15 cellular contexts compared by ENCODE assay signal in genomic region chr10:4082851-4083250, GRCh38.
DNase-seq lines count a peak whose midpoint lies in the region; ATAC-seq and TF ChIP-seq lines count a peak whose summit lies in the region.
"Had no signal": no experiment of that assay in that cellular context is flagged by ENCODE, and none has a peak within 500 bp of the region (broad histone marks: within the 10 kb centered on the region; RNA-seq: fewer than 3 reads in every experiment).

No MANE protein-coding gene starts in this region.

- peaks cover 3% of the 10 kb centered on the region for H3K79me2 ChIP-seq in trophoblast cell (ENCODE audit: control insufficient read depth, insufficient read depth, low read length, poor library complexity)

- H3K27me3 Mint-ChIP-seq in CD4-positive, CD25-positive, alpha-beta regulatory T cell = no peaks in the 10 kb centered on the region
- no peaks in the 10 kb centered on the region for H3K27me3 Mint-ChIP-seq in T-helper 17 cell
- H3K27me3 Mint-ChIP-seq: activated CD4-positive, alpha-beta T cell treated with anti-CD3 and anti-CD28 coated beads, Interleukin-2, amount 10 ng/mL, durations not matched to agents 7 days and 5 days; IgD-negative memory B cell had no signal

- peaks cover 21 to 53% (median 37%) of the 10 kb centered on the region in 4 donors for H3K4me1 Mint-ChIP-seq in CD4-positive, CD25-positive, alpha-beta regulatory T cell
- H3K4me1 Mint-ChIP-seq in T-helper 17 cell = peaks cover 31% of the 10 kb centered on the region

- no peak overlapping the region for H4K12ac ChIP-seq in trophoblast cell (ENCODE audit: low read depth, low read length)

- peaks cover 31% of the 10 kb centered on the region for H3K79me1 ChIP-seq in trophoblast cell (ENCODE audit: low read length)

- H3K23ac ChIP-seq in trophoblast cell (ENCODE audit: low read length) = no peak overlapping the region

- no peak for ATAC-seq in CD4-positive, CD25-positive, alpha-beta regulatory T cell (ENCODE audit: low read depth in 2 of 2)
- no peak for ATAC-seq in T-helper 17 cell
- ATAC-seq: left colon had no signal

- H2BK5ac ChIP-seq in trophoblast cell (ENCODE audit: low read depth, low read length, poor library complexity) = peak overlapping the region; percentile 83

- no peak overlapping the region for H3K4me3 ChIP-seq in CD4-positive, CD25-positive, alpha-beta regulatory T cell (ENCODE audit: low read depth, low read length)
- H3K4me3 ChIP-seq in fibroblast of pulmonary artery (replicated peaks; ENCODE audit: low read depth, low read length) (no peak overlapping the region), trophoblast cell (ENCODE audit: low read depth, low read length) (no peak overlapping the region)
- H3K4me3 ChIP-seq: skin epidermis had no signal

- no peaks in the 10 kb centered on the region for H3K27me3 ChIP-seq in CD4-positive, CD25-positive, alpha-beta regulatory T cell (ENCODE audit: control insufficient read depth, insufficient read depth, low read length)
- no peaks in the 10 kb centered on the region for H3K27me3 ChIP-seq in trophoblast cell (ENCODE audit: insufficient read depth, low read length)

- peak overlapping the region; percentile 50 for H4K91ac ChIP-seq in trophoblast cell (ENCODE audit: low read depth, low read length)

- peaks cover 35% of the 10 kb centered on the region for H3K4me1 ChIP-seq in CD4-positive, CD25-positive, alpha-beta regulatory T cell (ENCODE audit: control insufficient read depth, insufficient read depth, low read length, poor library complexity, severe bottlenecking)
- peaks cover 14 to 21% of the 10 kb centered on the region in 2 experiments for H3K4me1 ChIP-seq in trophoblast cell (ENCODE audit: control insufficient read depth in 1 of 2, insufficient read depth in 2 of 2, low read length in 2 of 2)

- H3K27ac ChIP-seq in CD4-positive, CD25-positive, alpha-beta regulatory T cell (ENCODE audit: insufficient read depth, low read length, poor library complexity, severe bottlenecking) = no peak overlapping the region
- peak overlapping the region; percentile 91 for H3K27ac ChIP-seq in trophoblast cell (ENCODE audit: low read depth, low read length)
- H3K27ac ChIP-seq in substantia nigra (ENCODE audit: low read depth, low read length, poor library complexity, severe bottlenecking) = no peak overlapping the region

- no CpG with 5 or more reads among the region's 1 CpG for WGBS in trophoblast cell (ENCODE audit: extremely low coverage, insufficient coverage, insufficient read length)

- H3K36me3 Mint-ChIP-seq in CD4-positive, CD25-positive, alpha-beta regulatory T cell = no peaks in the 10 kb centered on the region
- no peaks in the 10 kb centered on the region for H3K36me3 Mint-ChIP-seq in T-helper 17 cell (ENCODE audit: low read depth)
- H3K36me3 Mint-ChIP-seq: IgD-negative memory B cell had no signal

- no peaks in the 10 kb centered on the region for H3K36me3 ChIP-seq in CD4-positive, CD25-positive, alpha-beta regulatory T cell (ENCODE audit: control insufficient read depth, insufficient read depth, low read length)
- H3K36me3 ChIP-seq in trophoblast cell (ENCODE audit: control insufficient read depth in 1 of 2, insufficient read depth in 2 of 2, low read length in 2 of 2) = no peaks in the 10 kb centered on the region

- H2BK120ac ChIP-seq in trophoblast cell (ENCODE audit: insufficient read depth, low read length, poor library complexity) = peak overlapping the region; percentile 82

- TF ChIP-seq CTCF in fibroblast of pulmonary artery (IDR thresholded peaks at IDR 0.05; ENCODE audit: low read length, missing control alignments) = no peak

- H3K9ac ChIP-seq in trophoblast cell (ENCODE audit: low read length) = no peak overlapping the region

- no peak overlapping the region for H3K18ac ChIP-seq in trophoblast cell (ENCODE audit: low read length)

- H4K8ac ChIP-seq in trophoblast cell (ENCODE audit: low read depth, low read length) = no peak overlapping the region

- H3K9me3 ChIP-seq in CD4-positive, CD25-positive, alpha-beta regulatory T cell (ENCODE audit: control insufficient read depth in 2 of 2, low read length in 2 of 2) = no peaks in the 10 kb centered on the region
- H3K9me3 ChIP-seq in T-helper 17 cell (ENCODE audit: control insufficient read depth, low read length, poor library complexity, severe bottlenecking) (no peaks in the 10 kb centered on the region), trophoblast cell (ENCODE audit: insufficient read depth, low read depth, low read length) (no peaks in the 10 kb centered on the region)

- no peak overlapping the region for H2AFZ ChIP-seq in trophoblast cell (ENCODE audit: insufficient read depth, low read length, poor library complexity)

- H3K9me3 Mint-ChIP-seq in CD4-positive, CD25-positive, alpha-beta regulatory T cell = peaks cover 0 to 3% (median 0%) of the 10 kb centered on the region in 7 donors

- H2BK12ac ChIP-seq in trophoblast cell (ENCODE audit: low read length) = peak overlapping the region; percentile 42

- peak overlapping the region; percentile 35 for H3K14ac ChIP-seq in trophoblast cell (ENCODE audit: low read length)

- H3K27ac Mint-ChIP-seq in CD4-positive, CD25-positive, alpha-beta regulatory T cell = peak overlapping the region in 2 of 3 donors; percentile 63 to 71
- peak overlapping the region; percentile 39 for H3K27ac Mint-ChIP-seq in T-helper 17 cell
- H3K27ac Mint-ChIP-seq: activated CD4-positive, alpha-beta T cell treated with anti-CD3 and anti-CD28 coated beads, Interleukin-2, amount 10 ng/mL, durations not matched to agents 7 days and 5 days had no signal

- H2AK5ac ChIP-seq in trophoblast cell (ENCODE audit: low read length) = no peak overlapping the region

- no peak overlapping the region for H3K4ac ChIP-seq in trophoblast cell (ENCODE audit: low read depth, low read length)

- peak overlapping the region; percentile 23 for H3K4me2 ChIP-seq in trophoblast cell (ENCODE audit: low read length)

- H3K4me3 Mint-ChIP-seq in CD4-positive, CD25-positive, alpha-beta regulatory T cell = no peak overlapping the region
- H3K4me3 Mint-ChIP-seq in T-helper 17 cell = no peak overlapping the region
- H3K4me3 Mint-ChIP-seq: activated CD4-positive, alpha-beta T cell treated with anti-CD3 and anti-CD28 coated beads, Interleukin-2, amount 10 ng/mL, durations not matched to agents 7 days and 5 days; IgD-negative memory B cell; neural crest cell had no signal

- DNase-seq in CD4-positive, CD25-positive, alpha-beta regulatory T cell = no peak
- no peak for DNase-seq in T-helper 17 cell
- DNase-seq in fibroblast of pulmonary artery (ENCODE audit: low read depth) = peak; percentile 71
- DNase-seq in trophoblast cell = no peak
- DNase-seq in GOT3 (lab: John Stamatoyannopoulos, UW) = no peak
- no peak for DNase-seq in stimulated activated CD4-positive, alpha-beta T cell treated with anti-CD3 and anti-CD28 coated beads, Interleukin-4, amount 100 ng/mL, for 4 hours
- DNase-seq in activated CD4-positive, CD25-positive, alpha-beta regulatory T cell (lab: John Stamatoyannopoulos, UW) = no peak
- DNase-seq in substantia nigra (lab: John Stamatoyannopoulos, UW) = no peak
- DNase-seq: activated CD4-positive, alpha-beta T cell treated with anti-CD3 and anti-CD28 coated beads, Interleukin-2, amount 10 ng/mL, durations not matched to agents 7 days and 5 days; left colon; NCI-H1105; NCI-H345 had no signal
